In the genomic region with DNA sequence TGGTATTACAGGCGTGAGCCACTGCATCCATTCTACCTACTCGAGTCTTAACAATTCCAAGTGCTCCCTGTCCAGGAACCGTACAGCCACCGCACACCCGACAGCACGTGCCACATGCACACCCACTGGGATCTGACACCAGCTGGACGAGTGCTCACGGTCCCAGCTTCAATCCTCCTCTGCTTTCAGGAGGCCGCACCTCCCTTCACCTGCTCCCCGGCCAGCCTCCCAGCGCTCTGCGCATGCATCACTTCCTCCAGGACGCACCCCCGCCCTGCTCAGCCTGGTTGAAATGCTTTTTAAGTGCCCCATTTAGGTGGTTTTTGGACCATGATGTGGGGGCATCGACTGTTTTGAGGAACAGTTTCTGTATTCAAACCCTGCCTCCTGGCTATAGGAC, we compare ENCODE assay signal across 21 cellular contexts. TPM values are rescaled to one million over a fixed set of nuclear protein-coding genes. Genes with fewer than 3 reads are reported as not detected.
A peak's percentile ranks its signal among the peaks of the same experiment; 100 is the strongest.
DNase-seq lines count a peak whose midpoint lies in the region; ATAC-seq and TF ChIP-seq lines count a peak whose summit lies in the region.
"Had no signal": no experiment of that assay in that cellular context is flagged by ENCODE, and none has a peak within 500 bp of the region (broad histone marks: within the 10 kb centered on the region; RNA-seq: fewer than 3 reads in every experiment).

No MANE protein-coding gene starts in this region.

- H3F3A ChIP-seq in neural progenitor cell (ENCODE audit: low read depth) = peaks cover 7% of the 10 kb centered on the region

- no peaks in the 10 kb centered on the region for H3K27me3 ChIP-seq in CD4-positive, alpha-beta memory T cell (ENCODE audit: insufficient read depth, low read length)
- no peaks in the 10 kb centered on the region for H3K27me3 ChIP-seq in neural progenitor cell

- TF ChIP-seq CTCF in neural progenitor cell (IDR thresholded peaks at IDR 0.05) = no peak

- no peaks in the 10 kb centered on the region for H4K20me1 ChIP-seq in neural progenitor cell (ENCODE audit: low read depth)

- no peak overlapping the region for H3K4me3 ChIP-seq in CD4-positive, alpha-beta memory T cell (ENCODE audit: low read length in 2 of 2)
- H3K4me3 ChIP-seq in neural progenitor cell = no peak overlapping the region

- ATAC-seq in central memory CD8-positive, alpha-beta T cell (replicated peaks; ENCODE audit: extremely low read depth, poor library complexity, severe bottlenecking) = no peak
- no peak for ATAC-seq in GM18519 (IDR thresholded peaks at IDR 0.05; ENCODE audit: low FRiP score, unreplicated experiment)

- CTCF ChIA-PET in CD4-positive, alpha-beta memory T cell (lab: Charles Lee; ENCODE audit: partially characterized antibody) = interaction anchor here (6.3 kb wide), 1 partner anchor 12 kb away, joined by 49 read pairs; no protein-coding TSS in a partner anchor

- no peak overlapping the region for H3K9ac ChIP-seq in neural progenitor cell

- no peaks in the 10 kb centered on the region for H3K79me2 ChIP-seq in neural progenitor cell (ENCODE audit: low read depth)

- peaks cover 36% of the 10 kb centered on the region for H3K4me1 ChIP-seq in CD4-positive, alpha-beta memory T cell (ENCODE audit: insufficient read depth, low read length)
- H3K4me1 ChIP-seq in neural progenitor cell = peaks cover 18% of the 10 kb centered on the region

- intact Hi-C loops in activated CD4-positive, alpha-beta T cell treated with anti-CD3 and anti-CD28 coated beads, Interleukin-2, amount 10 ng/mL, durations not matched to agents 24 days and 14 days (cut with micrococcal nuclease) = loop anchor here (5.0 kb wide), 2 partner anchors 123 to 127 kb away; no protein-coding TSS in a partner anchor
- intact Hi-C loops in CD4-positive, alpha-beta memory T cell (cut with micrococcal nuclease) = loop anchor here (5.0 to 10.0 kb wide), 2 partner anchors 232 to 364 kb away; a partner anchor contains a TSS

- no peaks in the 10 kb centered on the region for H3K36me3 ChIP-seq in CD4-positive, alpha-beta memory T cell (ENCODE audit: insufficient read depth, low read length)
- no peaks in the 10 kb centered on the region for H3K36me3 ChIP-seq in neural progenitor cell

- no peak overlapping the region for H3K27ac Mint-ChIP-seq in activated CD4-positive, alpha-beta T cell treated with anti-CD3 and anti-CD28 coated beads, Interleukin-2, amount 10 ng/mL, durations not matched to agents 24 days and 14 days
- H3K27ac Mint-ChIP-seq in CD4-positive, alpha-beta memory T cell = peak overlapping the region in 6 of 7 donors; percentile 2 to 98 (median 86)
- H3K27ac Mint-ChIP-seq in central memory CD8-positive, alpha-beta T cell (ENCODE audit: low read depth) = peak overlapping the region; percentile 92
- peak overlapping the region; percentile 84 for H3K27ac Mint-ChIP-seq in neural progenitor cell
- H3K27ac Mint-ChIP-seq: H9 had no signal

- H3K4me3 Mint-ChIP-seq in activated CD4-positive, alpha-beta T cell treated with anti-CD3 and anti-CD28 coated beads, Interleukin-2, amount 10 ng/mL, durations not matched to agents 24 days and 14 days = no peak overlapping the region
- H3K4me3 Mint-ChIP-seq in CD4-positive, alpha-beta memory T cell = peak overlapping the region in 1 of 8 donors; percentile 4
- no peak overlapping the region for H3K4me3 Mint-ChIP-seq in central memory CD8-positive, alpha-beta T cell
- H3K4me3 Mint-ChIP-seq in neural progenitor cell = peak overlapping the region; percentile 71
- H3K4me3 Mint-ChIP-seq: H9 had no signal

- H3K9me3 Mint-ChIP-seq in activated CD4-positive, alpha-beta T cell treated with anti-CD3 and anti-CD28 coated beads, Interleukin-2, amount 10 ng/mL, durations not matched to agents 24 days and 14 days = no peaks in the 10 kb centered on the region
- H3K9me3 Mint-ChIP-seq in CD4-positive, alpha-beta memory T cell = peaks cover 0 to 4% (median 0%) of the 10 kb centered on the region in 8 donors
- no peaks in the 10 kb centered on the region for H3K9me3 Mint-ChIP-seq in central memory CD8-positive, alpha-beta T cell
- peaks cover 4% of the 10 kb centered on the region for H3K9me3 Mint-ChIP-seq in neural progenitor cell
- H3K9me3 Mint-ChIP-seq: H9 had no signal

- H3K4me2 ChIP-seq in neural progenitor cell = no peak overlapping the region

- peaks cover 7% of the 10 kb centered on the region for H3K27me3 Mint-ChIP-seq in activated CD4-positive, alpha-beta T cell treated with anti-CD3 and anti-CD28 coated beads, Interleukin-2, amount 10 ng/mL, durations not matched to agents 24 days and 14 days
- H3K27me3 Mint-ChIP-seq in CD4-positive, alpha-beta memory T cell = no peaks in the 10 kb centered on the region
- H3K27me3 Mint-ChIP-seq in central memory CD8-positive, alpha-beta T cell = no peaks in the 10 kb centered on the region
- H3K27me3 Mint-ChIP-seq in neural progenitor cell (ENCODE audit: insufficient read depth, low read depth) = peaks cover 15% of the 10 kb centered on the region

- H3K36me3 Mint-ChIP-seq in activated CD4-positive, alpha-beta T cell treated with anti-CD3 and anti-CD28 coated beads, Interleukin-2, amount 10 ng/mL, durations not matched to agents 24 days and 14 days (ENCODE audit: low read depth) = no peaks in the 10 kb centered on the region
- no peaks in the 10 kb centered on the region for H3K36me3 Mint-ChIP-seq in CD4-positive, alpha-beta memory T cell
- peaks cover 8% of the 10 kb centered on the region for H3K36me3 Mint-ChIP-seq in central memory CD8-positive, alpha-beta T cell (ENCODE audit: insufficient read depth)
- no peaks in the 10 kb centered on the region for H3K36me3 Mint-ChIP-seq in neural progenitor cell

- H3K4me1 Mint-ChIP-seq in activated CD4-positive, alpha-beta T cell treated with anti-CD3 and anti-CD28 coated beads, Interleukin-2, amount 10 ng/mL, durations not matched to agents 24 days and 14 days = peaks cover 44% of the 10 kb centered on the region
- H3K4me1 Mint-ChIP-seq in CD4-positive, alpha-beta memory T cell = peaks cover 35 to 70% (median 48%) of the 10 kb centered on the region in 4 donors
- H3K4me1 Mint-ChIP-seq in central memory CD8-positive, alpha-beta T cell = peaks cover 46% of the 10 kb centered on the region
- peaks cover 38% of the 10 kb centered on the region for H3K4me1 Mint-ChIP-seq in neural progenitor cell

- peak; percentile 55 for DNase-seq in activated CD4-positive, alpha-beta T cell treated with anti-CD3 and anti-CD28 coated beads, Interleukin-2, amount 10 ng/mL, durations not matched to agents 24 days and 14 days
- no peak for DNase-seq in activated CD4-positive, alpha-beta T cell treated with anti-CD3 and anti-CD28 coated beads, Interleukin-2, amount 50 U/mL, for 48 hours
- no peak for DNase-seq in CD4-positive, alpha-beta memory T cell
- no peak for DNase-seq in central memory CD8-positive, alpha-beta T cell (ENCODE audit: low spot score in 2 of 2)
- DNase-seq in neural progenitor cell (ENCODE audit: low spot score) (no peak), C1 segment of cervical spinal cord (lab: John Stamatoyannopoulos, UW) (no peak)
- no peak for DNase-seq in stimulated activated naive CD4-positive, alpha-beta T cell treated with Interleukin-2 at 50 U/mL for 16 hours (lab: John Stamatoyannopoulos, UW)
- DNase-seq: Caco-2, DMS153, H9, MV-4-11, NCI-H1417, NCI-H1930, NCI-H2171, NCI-H446, NCI-H748 treated with DMSO at 0.1 percent for 48 hours had no signal

- H3K9me3 ChIP-seq in CD4-positive, alpha-beta memory T cell (ENCODE audit: control insufficient read depth in 1 of 2, low read length in 2 of 2) = no peaks in the 10 kb centered on the region
- no peaks in the 10 kb centered on the region for H3K9me3 ChIP-seq in neural progenitor cell (ENCODE audit: low read depth)
- H3K9me3 ChIP-seq: Caco-2 had no signal

- POLR2A ChIA-PET in CD4-positive, alpha-beta memory T cell (lab: Charles Lee; ENCODE audit: partially characterized antibody) = no interaction called here

- H2AFZ ChIP-seq in neural progenitor cell (replicated peaks) = no peak overlapping the region

- no peak overlapping the region for H3K27ac ChIP-seq in CD4-positive, alpha-beta memory T cell (ENCODE audit: low read depth, low read length)
- no peak overlapping the region for H3K27ac ChIP-seq in neural progenitor cell
- H3K27ac ChIP-seq: HL-60, RWPE1 had no signal

RNA-seq across cellular contexts. Expression of a gene that starts 47.3 kb away (rescaled TPM):
- total RNA-seq in activated CD4-positive, alpha-beta T cell treated with anti-CD3 and anti-CD28 coated beads, Interleukin-2, amount 10 ng/mL, durations not matched to agents 24 days and 14 days = 0.09 TPM in 1 of 2 replicates, not detected in the other
- total RNA-seq in CD4-positive, alpha-beta memory T cell = not detected
- polyA plus RNA-seq in CD4-positive, alpha-beta memory T cell = not detected
- not detected in 2 replicates for total RNA-seq in neural progenitor cell (ENCODE audit: low replicate concordance)
- total RNA-seq: A172, Caco-2 had no signal
- polyA plus RNA-seq: BJ had no signal

RNA-seq across cellular contexts. Expression of a gene that starts 47.5 kb away (rescaled TPM):
- not detected in 2 replicates for total RNA-seq in activated CD4-positive, alpha-beta T cell treated with anti-CD3 and anti-CD28 coated beads, Interleukin-2, amount 10 ng/mL, durations not matched to agents 24 days and 14 days
- total RNA-seq in CD4-positive, alpha-beta memory T cell = not detected
- polyA plus RNA-seq in CD4-positive, alpha-beta memory T cell = not detected
- total RNA-seq in neural progenitor cell (ENCODE audit: low replicate concordance) = 0.36 TPM in 1 of 2 replicates, not detected in the other

RNA-seq across cellular contexts. Expression of a gene that starts 49.3 kb away (rescaled TPM):
- total RNA-seq in activated CD4-positive, alpha-beta T cell treated with anti-CD3 and anti-CD28 coated beads, Interleukin-2, amount 10 ng/mL, durations not matched to agents 24 days and 14 days = not detected in 2 replicates
- total RNA-seq in CD4-positive, alpha-beta memory T cell = not detected
- polyA plus RNA-seq in CD4-positive, alpha-beta memory T cell = not detected
- total RNA-seq in neural progenitor cell (ENCODE audit: low replicate concordance) = 0.06 and 0.09 TPM in 2 replicates
- total RNA-seq: A172 had no signal
- polyA plus RNA-seq: BJ had no signal
